ENCODE assay signal across 8 cellular contexts in genomic region chr2:230712443-230713330, GRCh38. TPM values are rescaled to one million over a fixed set of nuclear protein-coding genes. Genes with fewer than 3 reads are reported as not detected.
DNase-seq lines count a peak whose midpoint lies in the region; ATAC-seq and TF ChIP-seq lines count a peak whose summit lies in the region.

Gene CAB39, plus strand, starts transcription at chr2:230712842. Its CDS starts 47,160 bp downstream, at chr2:230760002.

- H3K4me3 ChIP-seq in adipocyte (ENCODE audit: low read length): peak within 1 kb of the TSS; percentile 88
- peak within 1 kb of the TSS; percentile 83 to 100 (median 98) for H3K4me3 ChIP-seq in heart left ventricle
- peak within 1 kb of the TSS; percentile 91 to 99 (median 96) for H3K4me3 ChIP-seq in upper lobe of left lung

- peak within 1 kb of the TSS; percentile 81 to 97 (median 93) for H3K27ac ChIP-seq in heart left ventricle
- H3K27ac ChIP-seq in upper lobe of left lung: peak within 1 kb of the TSS; percentile 93 to 100 (median 98)

- intact Hi-C loops in heart left ventricle (cut with DNase I): loop anchor here in 8 of 10 donors (2.0 to 5.0 kb wide), 5 partner anchors 35 to 86 kb away; no protein-coding TSS in a partner anchor
- intact Hi-C loops in posterior cingulate gyrus (cut with DNase I): loop anchor here (5.0 kb wide), 1 partner anchor 85 kb away; no protein-coding TSS in a partner anchor

- 0 to 2% (median 0%) methylated on average over 15 to 110 of the region's 110 CpGs for WGBS in heart left ventricle, 4 donors
- 0 to 1% methylated on average over 31 to 51 of the region's 110 CpGs for WGBS in upper lobe of left lung, 2 donors

- H3K9me3 ChIP-seq in adipocyte (ENCODE audit: control insufficient read depth, low read length) (no peaks in the 10 kb centered on the region), heart left ventricle (no peaks in the 10 kb centered on the region), upper lobe of left lung (no peaks in the 10 kb centered on the region)

- peak within 1 kb of the TSS; percentile 95 for H3K9ac ChIP-seq in adipocyte (ENCODE audit: low read length)

- peak; percentile 51 for DNase-seq in NCI-H128 (lab: John Stamatoyannopoulos, UW; ENCODE audit: unreplicated experiment)
- DNase-seq in SW480 (ENCODE audit: low spot score): peak; percentile 72
- DNase-seq in adipocyte (ENCODE audit: low read depth): peak; percentile 96
- peak; percentile 88 to 94 (median 90) for DNase-seq in heart left ventricle
- peak; percentile 75 to 98 (median 84) for DNase-seq in posterior cingulate gyrus
- peak; percentile 92 to 98 for DNase-seq in upper lobe of left lung

- H3K27me3 ChIP-seq in adipocyte (replicated peaks; ENCODE audit: control insufficient read depth, insufficient read depth, low read length) (no peaks in the 10 kb centered on the region), heart left ventricle (no peaks in the 10 kb centered on the region), upper lobe of left lung (no peaks in the 10 kb centered on the region)

- ATAC-seq in HG02759 (IDR thresholded peaks at IDR 0.05; ENCODE audit: unreplicated experiment): peak; percentile 88
- peak; percentile 79 to 95 (median 93) for ATAC-seq in heart left ventricle
- ATAC-seq in upper lobe of left lung (ENCODE audit: low FRiP score in 2 of 2): peak; percentile 95 to 97

- peaks cover 28% of the 10 kb centered on the region for H3K4me1 ChIP-seq in adipocyte (ENCODE audit: control insufficient read depth, insufficient read depth, low read length)
- H3K4me1 ChIP-seq in heart left ventricle: peaks cover 0 to 47% (median 29%) of the 10 kb centered on the region in 12 donors
- H3K4me1 ChIP-seq in upper lobe of left lung: peaks cover 31 to 39% (median 38%) of the 10 kb centered on the region in 4 donors

- peak; percentile 87 for TF ChIP-seq CTCF in GM12874 (IDR thresholded peaks at IDR 0.05; ENCODE audit: insufficient read depth, low read depth, low read length)
- TF ChIP-seq CTCF in heart left ventricle (IDR thresholded peaks at IDR 0.05): peak; percentile 75 to 99 (median 90)
- peak; percentile 87 to 98 (median 96) for TF ChIP-seq CTCF in upper lobe of left lung (IDR thresholded peaks at IDR 0.05)

- TF ChIP-seq POLR2A in heart left ventricle (IDR thresholded peaks at IDR 0.05): peak in 1 of 2 donors; percentile 83
- peak in 3 of 4 donors; percentile 66 to 95 (median 71) for TF ChIP-seq POLR2A in upper lobe of left lung (IDR thresholded peaks at IDR 0.05)

- H3K36me3 ChIP-seq in adipocyte (ENCODE audit: control insufficient read depth, insufficient read depth, low read length, severe bottlenecking) (peaks cover 4% of the 10 kb centered on the region), heart left ventricle (peaks cover 0 to 3% (median 0%) of the 10 kb centered on the region in 9 donors), upper lobe of left lung (no peaks in the 10 kb centered on the region)

- peak in 1 of 4 donors; percentile 7 for TF ChIP-seq EP300 in upper lobe of left lung (IDR thresholded peaks at IDR 0.05)

RNA-seq across cellular contexts. Expression of gene CAB39, which starts in this region (rescaled TPM):
- 10 to 100 TPM; 64.3 to 99.2 (median 84.8) TPM for total RNA-seq in heart left ventricle
- 10 to 100 TPM; 28.6 to 48.7 TPM for polyA plus RNA-seq in heart left ventricle
- total RNA-seq in upper lobe of left lung: 100 to 1,000 TPM in 1 of 6 donors, 10 to 100 TPM in 5; 56.5 to 125 (median 76.7) TPM

Comparison
In these comparisons a context has a peak if more than half of its experiments do, and no peak if none do; other contexts are left out.
1. Peak in every context shown above with its lines: DNase-seq, ATAC-seq, H3K4me3 ChIP-seq and H3K27ac ChIP-seq.